ENCODE assay signal across 1 cellular context in the genomic region with DNA sequence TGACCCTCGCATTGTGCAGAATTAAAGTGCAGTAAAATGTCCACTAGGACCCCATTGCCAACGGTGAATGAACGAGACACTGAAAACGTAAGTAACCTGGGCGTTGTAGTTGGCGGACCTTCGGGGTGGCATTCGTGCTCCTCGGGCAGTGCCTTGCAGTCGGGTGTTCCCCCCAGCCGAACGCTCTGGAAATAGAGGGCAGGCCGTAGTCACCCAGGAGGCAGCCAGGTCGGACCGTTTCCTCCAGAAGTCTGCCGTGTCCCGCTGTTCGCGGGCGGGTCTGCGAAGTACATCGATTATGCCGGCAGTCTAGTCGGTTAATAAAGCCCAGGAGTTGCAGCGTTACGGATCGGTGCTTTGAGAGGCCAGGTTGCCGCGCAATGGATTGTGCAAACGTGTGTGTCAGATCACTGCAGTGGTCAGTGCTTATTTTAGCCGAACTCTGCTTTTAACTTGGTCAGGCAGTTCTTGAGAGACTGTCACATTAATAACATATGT.
A peak's percentile ranks its signal among the peaks of the same experiment; 100 is the strongest.
TF ChIP-seq lines count a peak whose summit lies in the region.

No MANE protein-coding gene starts in this region.

TF ChIP-seq in HCT116, 20 proteins besides CTCF, POLR2A, EP300 and RAD21 (continued from another document):
- no peak for TF ChIP-seq ZBTB33 (IDR thresholded peaks at IDR 0.05; ENCODE audit: extremely low read depth, insufficient replicate concordance, low read length)
- TF ChIP-seq JUND (IDR thresholded peaks at IDR 0.05) = no peak
- TF ChIP-seq ZFX (IDR thresholded peaks at IDR 0.05) = peak; percentile 15; the same call in 1 of the 2 replicates
- no peak for TF ChIP-seq TCF7L2 (IDR thresholded peaks at IDR 0.05; ENCODE audit: borderline replicate concordance, extremely low read depth, insufficient read depth, insufficient read length)
- TF ChIP-seq YY1 (IDR thresholded peaks at IDR 0.05; ENCODE audit: extremely low read depth, insufficient replicate concordance, low read depth, low read length) = no peak
- no peak for TF ChIP-seq SP1 (IDR thresholded peaks at IDR 0.05; ENCODE audit: low read depth)
- TF ChIP-seq EZH2 (IDR thresholded peaks at IDR 0.05) = no peak
- TF ChIP-seq CEBPB (IDR thresholded peaks at IDR 0.05; ENCODE audit: low read depth) = no peak
